Comparison of ENCODE assay signal across 8 cellular contexts in the genomic region with DNA sequence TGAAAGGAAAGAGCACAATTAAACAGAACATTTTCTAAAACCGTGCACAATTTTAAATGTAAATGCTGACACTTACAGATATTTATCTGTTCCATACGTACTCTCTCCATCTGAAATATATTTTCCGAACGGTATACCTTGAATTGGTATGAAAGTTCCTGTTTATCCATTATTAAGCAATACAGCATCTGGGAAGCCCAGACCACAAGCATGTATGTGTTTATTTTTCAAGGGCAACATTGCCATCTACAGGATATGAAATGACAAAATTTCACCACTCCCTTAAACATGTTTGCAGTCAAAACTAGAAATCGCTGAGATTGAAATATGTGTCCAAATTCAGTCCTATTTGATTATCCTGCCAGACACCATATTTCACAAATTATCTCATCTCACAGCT.
DNase-seq lines count a peak whose midpoint lies in the region; ATAC-seq and TF ChIP-seq lines count a peak whose summit lies in the region.

No MANE protein-coding gene starts in this region.

- peak; percentile 51 for DNase-seq in AG20443 (ENCODE audit: low spot score)
- peak; percentile 76 to 84 for DNase-seq in NCI-H526 (lab: John Stamatoyannopoulos, UW)
- DNase-seq in cardiac fibroblast (ENCODE audit: low read depth in 2 of 2), result peak; percentile 81 to 86
- no peak for DNase-seq in mesothelial cell of epicardium (ENCODE audit: low spot score in 2 of 2, unreplicated experiment in 2 of 2)
- no peak for DNase-seq in activated naive CD4-positive, alpha-beta T cell treated with anti-CD3 and anti-CD28 coated beads for 36 hours
- no peak for DNase-seq in SKM-1 treated with dmso at 0.1 percent for 144 hours (lab: John Stamatoyannopoulos, UW; ENCODE audit: unreplicated experiment)

- H3K27me3 Mint-ChIP-seq in mesothelial cell of epicardium (ENCODE audit: low read depth), result no peaks in the 10 kb centered on the region
- peaks cover 3% of the 10 kb centered on the region for H3K27me3 Mint-ChIP-seq in activated naive CD4-positive, alpha-beta T cell treated with anti-CD3 and anti-CD28 coated beads for 36 hours (ENCODE audit: low read depth)

- intact Hi-C loops in activated naive CD4-positive, alpha-beta T cell treated with anti-CD3 and anti-CD28 coated beads for 36 hours (cut with micrococcal nuclease), result no loop called here

- peaks cover 25% of the 10 kb centered on the region for H3K4me1 Mint-ChIP-seq in mesothelial cell of epicardium
- H3K4me1 Mint-ChIP-seq in activated naive CD4-positive, alpha-beta T cell treated with anti-CD3 and anti-CD28 coated beads for 36 hours (ENCODE audit: low read depth), result no peaks in the 10 kb centered on the region

- ATAC-seq in HG02885 (IDR thresholded peaks at IDR 0.05; ENCODE audit: poor library complexity, unreplicated experiment), result peak; percentile 53
- ATAC-seq in GM18909 (IDR thresholded peaks at IDR 0.05; ENCODE audit: poor library complexity, unreplicated experiment), result no peak

- no peak overlapping the region for H3K4me3 ChIP-seq in cardiac fibroblast (replicated peaks in 1 of 2; ENCODE audit: low read depth in 2 of 2, low read length in 2 of 2)

- H3K36me3 Mint-ChIP-seq in mesothelial cell of epicardium, result peaks cover 4% of the 10 kb centered on the region
- H3K36me3 Mint-ChIP-seq in activated naive CD4-positive, alpha-beta T cell treated with anti-CD3 and anti-CD28 coated beads for 36 hours (ENCODE audit: low read depth), result no peaks in the 10 kb centered on the region

- H3K9me3 Mint-ChIP-seq in mesothelial cell of epicardium, result peaks cover 15% of the 10 kb centered on the region
- H3K9me3 Mint-ChIP-seq in activated naive CD4-positive, alpha-beta T cell treated with anti-CD3 and anti-CD28 coated beads for 36 hours, result no peaks in the 10 kb centered on the region

- TF ChIP-seq CTCF in cardiac fibroblast (IDR thresholded peaks at IDR 0.05; ENCODE audit: low read depth, low read length) (peak; percentile 29), mesothelial cell of epicardium (IDR thresholded peaks at IDR 0.05; ENCODE audit: unreplicated experiment) (no peak)

- CTCF ChIA-PET in activated naive CD4-positive, alpha-beta T cell treated with anti-CD3 and anti-CD28 coated beads for 36 hours (lab: Charles Lee), result no interaction called here

- H3K27ac Mint-ChIP-seq in mesothelial cell of epicardium, result peak overlapping the region; percentile 60
- H3K27ac Mint-ChIP-seq in activated naive CD4-positive, alpha-beta T cell treated with anti-CD3 and anti-CD28 coated beads for 36 hours, result no peak overlapping the region

- no peak overlapping the region for H3K4me3 Mint-ChIP-seq in mesothelial cell of epicardium
- H3K4me3 Mint-ChIP-seq in activated naive CD4-positive, alpha-beta T cell treated with anti-CD3 and anti-CD28 coated beads for 36 hours, result no peak overlapping the region

Comparison
In these comparisons a context has a peak if more than half of its experiments do, and no peak if none do; other contexts are left out.
1. DNase-seq: peak in AG20443 (single experiment), NCI-H526 (2 of 2) and cardiac fibroblast (2 of 2); none in mesothelial cell of epicardium (0 of 2), activated naive CD4-positive, alpha-beta T cell treated with anti-CD3 and anti-CD28 coated beads for 36 hours (single experiment) and SKM-1 treated with dmso at 0.1 percent for 144 hours (single experiment).